ENCODE assay signal across 10 cellular contexts in genomic region chr7:120052884-120053382, GRCh38.
DNase-seq lines count a peak whose midpoint lies in the region; ATAC-seq and TF ChIP-seq lines count a peak whose summit lies in the region.
"Had no signal": no experiment of that assay in that cellular context is flagged by ENCODE, and none has a peak within 500 bp of the region (broad histone marks: within the 10 kb centered on the region; RNA-seq: fewer than 3 reads in every experiment).

No MANE protein-coding gene starts in this region.

- H3K4me3 ChIP-seq in epithelial cell of proximal tubule (ENCODE audit: low read depth, low read length) (no peak overlapping the region), H7 (ENCODE audit: insufficient read depth, low read depth, low read length) (no peak overlapping the region)
- H3K4me3 ChIP-seq: skin epidermis had no signal

- no peak for ATAC-seq in HG03095 (IDR thresholded peaks at IDR 0.05; ENCODE audit: unreplicated experiment)
- ATAC-seq in naive thymus-derived CD8-positive, alpha-beta T cell = no peak

- H3K4me1 Mint-ChIP-seq in nephron progenitor cell = peaks cover 39% of the 10 kb centered on the region
- H3K4me1 Mint-ChIP-seq in naive thymus-derived CD8-positive, alpha-beta T cell = no peaks in the 10 kb centered on the region
- H3K4me1 Mint-ChIP-seq: CD4-positive, CD25-positive, alpha-beta regulatory T cell had no signal

- TF ChIP-seq CTCF in AG09319 (IDR thresholded peaks at IDR 0.05; ENCODE audit: low read depth, low read length) = no peak
- TF ChIP-seq CTCF in epithelial cell of proximal tubule (conservative IDR thresholded peaks at IDR 0.05; ENCODE audit: low read depth, low read length) = no peak
- no peak for TF ChIP-seq CTCF in nephron progenitor cell (IDR thresholded peaks at IDR 0.05)

- no peaks in the 10 kb centered on the region for H3K27me3 ChIP-seq in H7 (ENCODE audit: control insufficient read depth, insufficient read depth, low read length)

- peaks cover 6% of the 10 kb centered on the region for H3K9me3 Mint-ChIP-seq in nephron progenitor cell
- peaks cover 0 to 12% (median 0%) of the 10 kb centered on the region in 9 donors for H3K9me3 Mint-ChIP-seq in naive thymus-derived CD8-positive, alpha-beta T cell

- H3K36me3 ChIP-seq in H7 (replicated peaks; ENCODE audit: control insufficient read depth, insufficient read depth, low read length) = no peaks in the 10 kb centered on the region

- H3K27ac Mint-ChIP-seq in nephron progenitor cell = peak overlapping the region; percentile 83
- no peak overlapping the region for H3K27ac Mint-ChIP-seq in naive thymus-derived CD8-positive, alpha-beta T cell

- peak; percentile 88 for DNase-seq in AG09319 (ENCODE audit: extremely low read depth, low read depth)
- DNase-seq in NCI-H226 = peak; percentile 88
- DNase-seq in epithelial cell of proximal tubule (ENCODE audit: low read depth) = peak; percentile 96
- DNase-seq in nephron progenitor cell = peak; percentile 41
- no peak for DNase-seq in H7
- no peak for DNase-seq in naive thymus-derived CD8-positive, alpha-beta T cell
- no peak for DNase-seq in dermis blood vessel endothelial cell
- DNase-seq: CD4-positive, CD25-positive, alpha-beta regulatory T cell had no signal

- H3K4me3 Mint-ChIP-seq in nephron progenitor cell = no peak overlapping the region
- H3K4me3 Mint-ChIP-seq in naive thymus-derived CD8-positive, alpha-beta T cell = no peak overlapping the region

- H3K27me3 Mint-ChIP-seq in nephron progenitor cell (ENCODE audit: low read depth, poor library complexity) = no peaks in the 10 kb centered on the region
- no peaks in the 10 kb centered on the region for H3K27me3 Mint-ChIP-seq in naive thymus-derived CD8-positive, alpha-beta T cell
- H3K27me3 Mint-ChIP-seq: CD4-positive, CD25-positive, alpha-beta regulatory T cell had no signal

- H3K36me3 Mint-ChIP-seq in nephron progenitor cell (ENCODE audit: low read depth) = no peaks in the 10 kb centered on the region
- H3K36me3 Mint-ChIP-seq in naive thymus-derived CD8-positive, alpha-beta T cell = no peaks in the 10 kb centered on the region
- H3K36me3 Mint-ChIP-seq: CD4-positive, CD25-positive, alpha-beta regulatory T cell had no signal

- POLR2A ChIA-PET in naive thymus-derived CD8-positive, alpha-beta T cell (lab: Charles Lee) = no interaction called here

Comparison
In these comparisons a context has a peak if more than half of its experiments do, and no peak if none do; other contexts are left out.
1. DNase-seq: peak in AG09319 (single experiment), NCI-H226 (single experiment), epithelial cell of proximal tubule (single experiment) and nephron progenitor cell (single experiment); none in H7 (single experiment), naive thymus-derived CD8-positive, alpha-beta T cell (0 of 10) and dermis blood vessel endothelial cell (single experiment).